Comparison of ENCODE assay signal across 24 cellular contexts in genomic region chr12:104619305-104619704, GRCh38.
"Had no signal": no experiment of that assay in that cellular context is flagged by ENCODE, and none has a peak within 500 bp of the region (broad histone marks: within the 10 kb centered on the region; RNA-seq: fewer than 3 reads in every experiment).

No MANE protein-coding gene starts in this region.

- H3K9me3 Mint-ChIP-seq: activated CD4-positive, alpha-beta T cell treated with anti-CD3 and anti-CD28 coated beads, Interleukin-2, amount 10 ng/mL, durations not matched to agents 24 days and 14 days; activated naive CD4-positive, alpha-beta T cell treated with anti-CD3 and anti-CD28 coated beads, Interleukin-2, amount 10 ng/mL, durations not matched to agents 7 days and 5 days; activated naive CD8-positive, alpha-beta T cell treated with anti-CD3 and anti-CD28 coated beads, Interleukin-2, amount 10 ng/mL, durations not matched to agents 7 days and 5 days; activated T-cell treated with anti-CD3 and anti-CD28 coated beads, Interleukin-2, amount 50 U/mL, for 24 hours had no signal

- H3K4me3 Mint-ChIP-seq: activated CD4-positive, alpha-beta T cell treated with anti-CD3 and anti-CD28 coated beads, Interleukin-2, amount 10 ng/mL, durations not matched to agents 24 days and 14 days; activated CD8-positive, alpha-beta T cell treated with anti-CD3 and anti-CD28 coated beads, Interleukin-2, amount 10 ng/mL, durations not matched to agents 7 days and 5 days; activated naive CD4-positive, alpha-beta T cell treated with anti-CD3 and anti-CD28 coated beads, Interleukin-2, amount 10 ng/mL, durations not matched to agents 7 days and 5 days; activated naive CD8-positive, alpha-beta T cell treated with anti-CD3 and anti-CD28 coated beads, Interleukin-2, amount 10 ng/mL, durations not matched to agents 7 days and 5 days; activated T-cell treated with anti-CD3 and anti-CD28 coated beads, Interleukin-2, amount 50 U/mL, for 24 hours had no signal

- H3K27ac Mint-ChIP-seq: activated CD8-positive, alpha-beta T cell treated with anti-CD3 and anti-CD28 coated beads, Interleukin-2, amount 10 ng/mL, durations not matched to agents 7 days and 5 days; activated naive CD4-positive, alpha-beta T cell treated with anti-CD3 and anti-CD28 coated beads, Interleukin-2, amount 10 ng/mL, durations not matched to agents 7 days and 5 days; activated naive CD8-positive, alpha-beta T cell treated with anti-CD3 and anti-CD28 coated beads, Interleukin-2, amount 10 ng/mL, durations not matched to agents 7 days and 5 days; activated T-cell treated with anti-CD3 and anti-CD28 coated beads, Interleukin-2, amount 50 U/mL, for 24 hours had no signal

- H3K27me3 Mint-ChIP-seq: activated CD4-positive, alpha-beta T cell treated with anti-CD3 and anti-CD28 coated beads, Interleukin-2, amount 10 ng/mL, durations not matched to agents 24 days and 14 days; activated naive CD4-positive, alpha-beta T cell treated with anti-CD3 and anti-CD28 coated beads, Interleukin-2, amount 10 ng/mL, durations not matched to agents 7 days and 5 days; activated naive CD8-positive, alpha-beta T cell treated with anti-CD3 and anti-CD28 coated beads, Interleukin-2, amount 10 ng/mL, durations not matched to agents 7 days and 5 days; activated T-cell treated with anti-CD3 and anti-CD28 coated beads, Interleukin-2, amount 50 U/mL, for 24 hours had no signal

- DNase-seq: activated CD4-positive, alpha-beta T cell treated with anti-CD3 and anti-CD28 coated beads for 1 hour; activated CD4-positive, alpha-beta T cell treated with anti-CD3 and anti-CD28 coated beads, Interleukin-2, amount 10 ng/mL, durations not matched to agents 24 days and 14 days; activated CD4-positive, alpha-beta T cell treated with anti-CD3 and anti-CD28 coated beads, Interleukin-2, amount 50 U/mL, for 48 hours; activated CD4-positive, CD25-positive, alpha-beta regulatory T cell; activated CD8-positive, alpha-beta T cell treated with anti-CD3 and anti-CD28 coated beads, Interleukin-2, amount 10 ng/mL, durations not matched to agents 7 days and 5 days; activated gamma-delta T cell treated with Interleukin-2 at 50 U/mL for 16 hours; activated naive CD4-positive, alpha-beta T cell treated with anti-CD3 and anti-CD28 coated beads, Interleukin-2, amount 10 ng/mL, durations not matched to agents 7 days and 5 days; activated naive CD8-positive, alpha-beta T cell treated with anti-CD3 and anti-CD28 coated beads, Interleukin-2, amount 10 ng/mL, durations not matched to agents 7 days and 5 days; activated T-cell treated with anti-CD3 and anti-CD28 coated beads, Interleukin-2, amount 50 U/mL, for 24 hours; adrenal gland; body of pancreas; MM.1S; MV-4-11; NCI-H1092; NCI-H1436 treated with DMSO at 0.1 percent for 48 hours; NCI-H1694 treated with DMSO at 0.1 percent for 48 hours; NCI-H2029; NCI-H345; NCI-H524 treated with DMSO at 0.1 percent for 48 hours; RPMI8226; SIG-M5; SW 1271; WERI-Rb-1 had no signal

- ATAC-seq: activated CD8-positive, alpha-beta T cell treated with anti-CD3 and anti-CD28 coated beads, Interleukin-2, amount 10 ng/mL, durations not matched to agents 7 days and 5 days; body of pancreas; Panc1 had no signal
